In genomic region chr4:8233672-8234484, GRCh38 we compare ENCODE assay signal across 37 cellular contexts. TPM values are rescaled to one million over a fixed set of nuclear protein-coding genes. Genes with fewer than 3 reads are reported as not detected.
"Had no signal": no experiment of that assay in that cellular context is flagged by ENCODE, and none has a peak within 500 bp of the region (broad histone marks: within the 10 kb centered on the region; RNA-seq: fewer than 3 reads in every experiment).

No MANE protein-coding gene starts in this region.

- ATAC-seq: activated CD8-positive, alpha-beta memory T cell treated with anti-CD3 and anti-CD28 coated beads, Interleukin-2, amount 10 ng/mL, durations not matched to agents 7 days and 5 days; activated T-helper 17 cell treated with anti-CD3 and anti-CD28 coated beads, Interleukin-2, amount 50 U/mL, for 72 hours; Right ventricle myocardium inferior; SK-N-SH treated with all-trans-retinoic acid at 6 μM for 48 hours had no signal

- H3K27ac ChIP-seq: ascending aorta, PC-9, RWPE1, WERI-Rb-1 had no signal

- H3K9me3 ChIP-seq: ascending aorta had no signal

- H3K36me3 ChIP-seq: ascending aorta had no signal

- H3K4me3 ChIP-seq: ascending aorta, PC-9 had no signal

- H3K36me3 Mint-ChIP-seq: activated CD8-positive, alpha-beta memory T cell treated with anti-CD3 and anti-CD28 coated beads, Interleukin-2, amount 10 ng/mL, durations not matched to agents 7 days and 5 days; activated naive CD4-positive, alpha-beta T cell treated with anti-CD3 and anti-CD28 coated beads, Interleukin-2, amount 50 U/mL, for 24 hours; activated naive CD8-positive, alpha-beta T cell treated with anti-CD3 and anti-CD28 coated beads, Interleukin-2, amount 10 ng/mL, durations not matched to agents 7 days and 5 days had no signal

- H3K4me2 ChIP-seq: PC-9 had no signal

- H3K4me3 Mint-ChIP-seq: activated CD4-positive, alpha-beta memory T cell treated with anti-CD3 and anti-CD28 coated beads, Interleukin-2, amount 10 ng/mL, durations not matched to agents 7 days and 5 days; activated CD8-positive, alpha-beta memory T cell treated with anti-CD3 and anti-CD28 coated beads, Interleukin-2, amount 10 ng/mL, durations not matched to agents 7 days and 5 days; activated naive CD4-positive, alpha-beta T cell treated with anti-CD3 and anti-CD28 coated beads, Interleukin-2, amount 50 U/mL, for 24 hours; activated naive CD8-positive, alpha-beta T cell treated with anti-CD3 and anti-CD28 coated beads, Interleukin-2, amount 10 ng/mL, durations not matched to agents 7 days and 5 days; activated T-helper 17 cell treated with anti-CD3 and anti-CD28 coated beads, Interleukin-2, amount 50 U/mL, for 72 hours had no signal

- H3K9me3 Mint-ChIP-seq: activated CD4-positive, alpha-beta memory T cell treated with anti-CD3 and anti-CD28 coated beads, Interleukin-2, amount 10 ng/mL, durations not matched to agents 7 days and 5 days; activated naive CD4-positive, alpha-beta T cell treated with anti-CD3 and anti-CD28 coated beads, Interleukin-2, amount 50 U/mL, for 24 hours; activated naive CD8-positive, alpha-beta T cell treated with anti-CD3 and anti-CD28 coated beads, Interleukin-2, amount 10 ng/mL, durations not matched to agents 7 days and 5 days; activated T-helper 17 cell treated with anti-CD3 and anti-CD28 coated beads, Interleukin-2, amount 50 U/mL, for 72 hours had no signal

- H2AFZ ChIP-seq: PC-9 had no signal

- H3K27ac Mint-ChIP-seq: activated CD4-positive, alpha-beta memory T cell treated with anti-CD3 and anti-CD28 coated beads, Interleukin-2, amount 10 ng/mL, durations not matched to agents 7 days and 5 days; activated CD8-positive, alpha-beta memory T cell treated with anti-CD3 and anti-CD28 coated beads, Interleukin-2, amount 10 ng/mL, durations not matched to agents 7 days and 5 days; activated naive CD4-positive, alpha-beta T cell treated with anti-CD3 and anti-CD28 coated beads, Interleukin-2, amount 50 U/mL, for 24 hours; activated naive CD8-positive, alpha-beta T cell treated with anti-CD3 and anti-CD28 coated beads, Interleukin-2, amount 10 ng/mL, durations not matched to agents 7 days and 5 days; activated T-helper 17 cell treated with anti-CD3 and anti-CD28 coated beads, Interleukin-2, amount 50 U/mL, for 72 hours had no signal

- H3K27me3 Mint-ChIP-seq: activated CD4-positive, alpha-beta memory T cell treated with anti-CD3 and anti-CD28 coated beads, Interleukin-2, amount 10 ng/mL, durations not matched to agents 7 days and 5 days; activated naive CD4-positive, alpha-beta T cell treated with anti-CD3 and anti-CD28 coated beads, Interleukin-2, amount 50 U/mL, for 24 hours; activated T-helper 17 cell treated with anti-CD3 and anti-CD28 coated beads, Interleukin-2, amount 50 U/mL, for 72 hours had no signal

- FAIRE-seq: RCC 7860 had no signal

- H3K27me3 ChIP-seq: ascending aorta had no signal

- DNase-seq: activated CD4-positive, alpha-beta memory T cell treated with anti-CD3 and anti-CD28 coated beads, Interleukin-2, amount 10 ng/mL, durations not matched to agents 7 days and 5 days; activated CD4-positive, alpha-beta T cell treated with anti-CD3 and anti-CD28 coated beads for 1 hour; activated CD4-positive, alpha-beta T cell treated with anti-CD3 and anti-CD28 coated beads for 48 hours; activated CD4-positive, CD25-positive, alpha-beta regulatory T cell; activated CD8-positive, alpha-beta memory T cell treated with anti-CD3 and anti-CD28 coated beads for 24 hours; activated CD8-positive, alpha-beta memory T cell treated with anti-CD3 and anti-CD28 coated beads, Interleukin-2, amount 10 ng/mL, durations not matched to agents 7 days and 5 days; activated CD8-positive, alpha-beta memory T cell treated with anti-CD3 and anti-CD28 coated beads, Interleukin-2, amount 50 U/mL, for 48 hours; activated gamma-delta T cell; activated naive CD4-positive, alpha-beta T cell treated with Interleukin-2 at 50 U/mL for 16 hours; activated naive CD8-positive, alpha-beta T cell treated with anti-CD3 and anti-CD28 coated beads, Interleukin-2, amount 10 ng/mL, durations not matched to agents 7 days and 5 days; activated T-cell treated with anti-CD3 and anti-CD28 coated beads, Interleukin-2, amount 50 U/mL, for 48 hours; amygdala; Karpas-422; NCI-H1105; NCI-H1417 treated with DMSO at 0.1 percent for 48 hours; NCI-H1694; NCI-H1930; NCI-H2081 treated with DMSO at 0.1 percent for 48 hours; NCI-H226; NCI-H446 treated with DMSO at 0.1 percent for 48 hours; NCI-H524; PC-9; SIG-M5; SW 1271; T-helper 1 cell; T-helper 2 cell; T-helper 9 cell; WERI-Rb-1 had no signal

RNA-seq across cellular contexts. Expression of gene HTRA3, which starts 35.7 kb away (rescaled TPM):
- total RNA-seq: activated CD4-positive, alpha-beta memory T cell treated with anti-CD3 and anti-CD28 coated beads, Interleukin-2, amount 10 ng/mL, durations not matched to agents 7 days and 5 days; activated CD8-positive, alpha-beta memory T cell treated with anti-CD3 and anti-CD28 coated beads, Interleukin-2, amount 10 ng/mL, durations not matched to agents 7 days and 5 days; activated naive CD8-positive, alpha-beta T cell treated with anti-CD3 and anti-CD28 coated beads, Interleukin-2, amount 10 ng/mL, durations not matched to agents 7 days and 5 days; activated T-helper 17 cell treated with anti-CD3 and anti-CD28 coated beads, Interleukin-2, amount 50 U/mL, for 72 hours; MCF 10A; SK-MEL-5 had no signal
